ENCODE assay signal across 1 cellular context in genomic region chr17:78406396-78406795, GRCh38.
TF ChIP-seq lines count a peak whose summit lies in the region.

No MANE protein-coding gene starts in this region.

TF ChIP-seq in GM12878, 131 proteins besides CTCF, POLR2A, EP300 and RAD21:
- no peak for TF ChIP-seq IKZF1 (conservative IDR thresholded peaks at IDR 0.05)
- TF ChIP-seq POLR2AphosphoS5 (IDR thresholded peaks at IDR 0.05; ENCODE audit: low read length) = 0 out of 2 replicates have a peak, but pooled peaks have one; percentile 30
